14 cellular contexts compared by ENCODE assay signal in genomic region chr15:38996111-38996541, GRCh38.
DNase-seq lines count a peak whose midpoint lies in the region; ATAC-seq, FAIRE-seq and TF ChIP-seq lines count a peak whose summit lies in the region.
"Had no signal": no experiment of that assay in that cellular context is flagged by ENCODE, and none has a peak within 500 bp of the region (broad histone marks: within the 10 kb centered on the region; RNA-seq: fewer than 3 reads in every experiment).

No MANE protein-coding gene starts in this region.

- WGBS in liver, result 71% methylated on average over 2 of the region's 2 CpGs
- 50% methylated on average over 2 of the region's 2 CpGs for WGBS in HepG2 (ENCODE audit: low lambda C conversion rate)

- H3K27me3 ChIP-seq in liver (ENCODE audit: control insufficient read depth in 4 of 4, insufficient read depth in 4 of 4, low read length in 3 of 4), result peaks cover 0 to 10% (median 0%) of the 10 kb centered on the region in 4 donors
- no peaks in the 10 kb centered on the region for H3K27me3 ChIP-seq in HepG2 (ENCODE audit: control insufficient read depth in 1 of 2, insufficient read depth in 2 of 2, low read length in 2 of 2)
- H3K27me3 ChIP-seq: ascending aorta had no signal

- H2AFZ ChIP-seq in HepG2 (ENCODE audit: low read length), result no peak overlapping the region

- TF ChIP-seq RAD21 in liver (IDR thresholded peaks at IDR 0.05) (no peak), HepG2 (CRISPR knock-in tag; IDR thresholded peaks at IDR 0.05) (no peak)

- in situ Hi-C loops in HepG2 (cut with HindIII; ENCODE audit: extremely low pct_ligation_motif_present, low pct_unique_long_range_greater_than_20kb), result no loop called here

- no peaks in the 10 kb centered on the region for H3K9me3 ChIP-seq in liver (ENCODE audit: control insufficient read depth in 4 of 4, low read length in 3 of 4)
- H3K9me3 ChIP-seq in HepG2 (ENCODE audit: low read length), result no peaks in the 10 kb centered on the region
- H3K9me3 ChIP-seq: A549, ascending aorta had no signal

- H4K20me1 ChIP-seq in HepG2 (ENCODE audit: insufficient read depth, low read length), result no peaks in the 10 kb centered on the region

- H3K4me3 ChIP-seq in liver (ENCODE audit: low read depth in 1 of 3, low read length in 3 of 3), result no peak overlapping the region
- H3K4me3 ChIP-seq in HepG2 (replicated peaks in 1 of 3; ENCODE audit: insufficient read depth in 1 of 3, low read depth in 2 of 3, low read length in 3 of 3), result no peak overlapping the region
- no peak overlapping the region for H3K4me3 ChIP-seq in cardiac fibroblast (replicated peaks in 1 of 2; ENCODE audit: low read depth in 2 of 2, low read length in 2 of 2)
- H3K4me3 ChIP-seq: A549, ascending aorta had no signal

- no peaks in the 10 kb centered on the region for H3K36me3 ChIP-seq in liver (ENCODE audit: control insufficient read depth in 4 of 4, insufficient read depth in 3 of 4, low read depth in 1 of 4, low read length in 3 of 4)
- H3K36me3 ChIP-seq in HepG2 (replicated peaks in 1 of 2; ENCODE audit: control insufficient read depth in 1 of 2, insufficient read depth in 2 of 2, low read length in 2 of 2), result no peaks in the 10 kb centered on the region
- H3K36me3 ChIP-seq: ascending aorta had no signal

- H3K9ac ChIP-seq in liver (ENCODE audit: low read depth in 1 of 2, low read length in 2 of 2) (no peak overlapping the region), HepG2 (ENCODE audit: insufficient read depth, low read depth, low read length) (no peak overlapping the region)

- no peaks in the 10 kb centered on the region for H3K79me2 ChIP-seq in HepG2 (ENCODE audit: insufficient read depth, low read length)

- H3K4me2 ChIP-seq in HepG2 (ENCODE audit: low read depth, low read length), result no peak overlapping the region
- H3K4me2 ChIP-seq: A549 had no signal

- CTCF ChIA-PET in HepG2 (lab: Yijun Ruan, JAX; ENCODE audit: low intra/inter-chr PET ratio, low total read pairs), result no interaction called here

- no peak for TF ChIP-seq POLR2A in HepG2 (IDR thresholded peaks at IDR 0.05; ENCODE audit: insufficient read depth in 1 of 2, low read depth in 2 of 2, low read length in 2 of 2)

- FAIRE-seq in HepG2 (lab: Jason Lieb, UNC), result no peak
- FAIRE-seq: A549 had no signal

- DNase-seq in HepG2 (ENCODE audit: low spot score) (no peak), cardiac fibroblast (ENCODE audit: low read depth in 2 of 2) (peak; percentile 93 to 95), kidney tubule cell (ENCODE audit: low spot score) (peak; percentile 97), epidermal melanocyte (ENCODE audit: insufficient read length, low spot score) (no peak), SIG-M5 (lab: John Stamatoyannopoulos, UW) (no peak)
- DNase-seq: activated CD8-positive, alpha-beta memory T cell treated with anti-CD3 and anti-CD28 coated beads, Interleukin-2, amount 50 U/mL, for 4 hours; H7; natural killer cell; stimulated activated CD4-positive, alpha-beta T cell treated with anti-CD3 and anti-CD28 coated beads, Interleukin-4, amount 100 ng/mL, for 1 hour had no signal

- POLR2A ChIA-PET in HepG2 (lab: Yijun Ruan, JAX), result no interaction called here

- H3K27ac ChIP-seq in liver (ENCODE audit: low read depth in 1 of 2, low read length in 2 of 2) (peak overlapping the region in 1 of 2 donors; percentile 29), HepG2 (ENCODE audit: extremely low read length, insufficient read depth, low read length) (no peak overlapping the region)
- H3K27ac ChIP-seq: A549, ascending aorta had no signal

- H3K4me1 ChIP-seq in liver (ENCODE audit: control insufficient read depth in 4 of 4, insufficient read depth in 4 of 4, low read length in 3 of 4), result peaks cover 0 to 2% (median 0%) of the 10 kb centered on the region in 4 donors
- H3K4me1 ChIP-seq in HepG2 (ENCODE audit: insufficient read depth, low read length), result no peaks in the 10 kb centered on the region; the same call in 1 of the 2 replicates
- H3K4me1 ChIP-seq: A549, ascending aorta had no signal

- TF ChIP-seq EP300 in HepG2 (IDR thresholded peaks at IDR 0.05; ENCODE audit: low read depth in 2 of 2, low read length in 2 of 2) (no peak), HepG2 (CRISPR knock-in tag; IDR thresholded peaks at IDR 0.05; ENCODE audit: borderline replicate concordance) (no peak)

- intact Hi-C loops in HepG2 (cut with micrococcal nuclease; ENCODE audit: unreplicated experiment), result no loop called here

- ATAC-seq in HepG2 (no peak), HG03457 (IDR thresholded peaks at IDR 0.05; ENCODE audit: unreplicated experiment) (no peak), GM21723 (IDR thresholded peaks at IDR 0.05; ENCODE audit: unreplicated experiment) (no peak)
- ATAC-seq: A549, natural killer cell had no signal

- TF ChIP-seq CTCF in liver (IDR thresholded peaks at IDR 0.05; ENCODE audit: low read depth, low read length, missing input control) (no peak), HepG2 (CRISPR knock-in tag; IDR thresholded peaks at IDR 0.05) (no peak), cardiac fibroblast (IDR thresholded peaks at IDR 0.05; ENCODE audit: low read depth, low read length) (no peak)

- BruUV-seq in HepG2 (replicated peaks; lab: Mats Ljungman, UMichigan), result no TSS peak

TF ChIP-seq in liver, 16 proteins besides CTCF, POLR2A, EP300 and RAD21:
- TF ChIP-seq NR2F2 (IDR thresholded peaks at IDR 0.05) (peak; percentile 46), RXRA (IDR thresholded peaks at IDR 0.05) (no peak)

TF ChIP-seq in HepG2, 621 proteins besides CTCF, POLR2A, EP300 and RAD21:
- no peak for TF ChIP-seq KDM1A (CRISPR knock-in tag; IDR thresholded peaks at IDR 0.05)
- no peak for TF ChIP-seq PBX3 (CRISPR knock-in tag; IDR thresholded peaks at IDR 0.05; ENCODE audit: borderline replicate concordance)
- TF ChIP-seq ZNF569 (CRISPR knock-in tag; IDR thresholded peaks at IDR 0.05; ENCODE audit: borderline replicate concordance), result no peak
- no peak for TF ChIP-seq DMTF1 (CRISPR knock-in tag; IDR thresholded peaks at IDR 0.05)
- no peak for TF ChIP-seq ZNF275 (CRISPR knock-in tag; IDR thresholded peaks at IDR 0.05; ENCODE audit: borderline replicate concordance)
- no peak for TF ChIP-seq JUNB (CRISPR knock-in tag; IDR thresholded peaks at IDR 0.05; ENCODE audit: borderline replicate concordance)

Comparison
In these comparisons a context has a peak if more than half of its experiments do, and no peak if none do; other contexts are left out.
1. DNase-seq: peak in cardiac fibroblast (2 of 2) and kidney tubule cell (single experiment); none in HepG2 (single experiment), epidermal melanocyte (single experiment) and SIG-M5 (single experiment).